In genomic region chr3:48318831-48319512, GRCh38 we compare ENCODE assay signal across 25 cellular contexts. TPM values are rescaled to one million over a fixed set of nuclear protein-coding genes. Genes with fewer than 3 reads are reported as not detected.
"Had no signal": no experiment of that assay in that cellular context is flagged by ENCODE, and none has a peak within 500 bp of the region (broad histone marks: within the 10 kb centered on the region; RNA-seq: fewer than 3 reads in every experiment).

No MANE protein-coding gene starts in this region.

- FAIRE-seq: urothelium cell line had no signal

- H3K4me3 ChIP-seq: lung, right atrium auricular region, tibial artery had no signal

- H3K27me3 ChIP-seq: right atrium auricular region, tibial artery had no signal

- DNase-seq: activated CD4-positive, alpha-beta T cell treated with anti-CD3 and anti-CD28 coated beads for 1 hour; activated CD8-positive, alpha-beta memory T cell treated with anti-CD3 and anti-CD28 coated beads for 24 hours; activated CD8-positive, alpha-beta memory T cell treated with anti-CD3 and anti-CD28 coated beads, Interleukin-2, amount 50 U/mL, for 48 hours; activated effector memory CD4-positive, alpha-beta T cell treated with Interleukin-2 at 50 U/mL for 16 hours; activated naive CD4-positive, alpha-beta T cell treated with anti-CD3 and anti-CD28 coated beads, Interleukin-2, amount 10 ng/mL, durations not matched to agents 7 days and 5 days; activated naive CD8-positive, alpha-beta T cell treated with anti-CD3 and anti-CD28 coated beads, Interleukin-2, amount 50 U/mL, for 24 hours; activated T-cell treated with anti-CD3 and anti-CD28 coated beads, Interleukin-2, amount 50 U/mL, for 48 hours; aorta; effector CD8-positive, alpha-beta T cell; glutamatergic neuron; hypothalamus; islet precursor cell; left colon; occipital lobe; stimulated activated CD4-positive, alpha-beta T cell treated with anti-CD3 and anti-CD28 coated beads, Interleukin-2, amount 100 ng/mL, for 24 hours; stimulated activated naive CD8-positive, alpha-beta T cell treated with anti-CD3 and anti-CD28 coated beads, Interleukin-15, Interleukin-2, amounts not matched to agents 100 U/mL and 50 U/mL, for 24 hours; substantia nigra; tibial artery had no signal

- ATAC-seq: activated naive CD8-positive, alpha-beta T cell treated with anti-CD3 and anti-CD28 coated beads, Interleukin-2, amount 50 U/mL, for 24 hours; esophagus mucosa; left colon; stimulated activated naive CD8-positive, alpha-beta T cell treated with anti-CD3 and anti-CD28 coated beads, Interleukin-15, Interleukin-2, amounts not matched to agents 100 U/mL and 50 U/mL, for 24 hours had no signal

- H3K27ac ChIP-seq: right atrium auricular region, tibial artery had no signal

- H3K36me3 ChIP-seq: right atrium auricular region, tibial artery had no signal

- H3K4me1 ChIP-seq: right atrium auricular region, tibial artery had no signal

RNA-seq across cellular contexts. Expression of gene SPINK8, which starts 14.5 kb away (rescaled TPM):
- total RNA-seq: aorta, left colon, lung, mesothelial cell of epicardium, occipital lobe, posterior vena cava, right atrium auricular region, skeletal muscle tissue had no signal
- polyA plus RNA-seq: aorta, lung had no signal

RNA-seq across cellular contexts. Expression of gene FBXW12, which starts 53.0 kb away (rescaled TPM):
- total RNA-seq: aorta, esophagus mucosa, left colon, lung, posterior vena cava, right atrium auricular region had no signal
- polyA plus RNA-seq: aorta, lung had no signal
